Comparison of ENCODE assay signal across 16 cellular contexts in the genomic region with DNA sequence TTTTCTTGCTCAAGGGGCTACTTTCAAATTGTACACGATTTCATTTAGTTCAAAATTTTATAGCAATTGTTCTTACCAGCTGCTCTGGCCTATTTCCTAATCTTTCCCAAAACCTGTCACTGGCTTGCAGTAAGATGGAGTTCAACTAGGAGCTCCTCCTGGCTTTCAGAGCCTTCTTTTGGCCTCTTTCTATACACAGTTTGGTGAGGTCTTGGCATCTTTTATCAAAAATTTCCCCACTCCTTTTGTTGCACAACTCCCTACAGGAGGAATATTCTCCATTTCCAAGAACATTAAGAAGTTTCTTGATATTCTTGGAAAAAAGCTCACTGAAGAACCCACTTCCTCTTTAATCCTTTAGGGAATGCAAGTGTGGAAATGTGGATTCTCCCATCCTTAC.
"Had no signal": no experiment of that assay in that cellular context is flagged by ENCODE, and none has a peak within 500 bp of the region (broad histone marks: within the 10 kb centered on the region; RNA-seq: fewer than 3 reads in every experiment).

No MANE protein-coding gene starts in this region.

- H3K27ac ChIP-seq: adrenal gland, spleen, upper lobe of left lung had no signal

- H3K36me3 Mint-ChIP-seq: mesothelial cell of epicardium; stimulated activated memory B cell treated with anti-CD40 and anti-IgM and Interleukin-4, amounts not matched to agents 10 μg/mL and 1 μg/mL and 100 μg/mL, for 72 hours had no signal

- H3K4me3 ChIP-seq: adrenal gland, spleen, upper lobe of left lung had no signal

- DNase-seq: activated B cell treated with CpG ODN at 0.5 μM for 24 hours; activated CD4-positive, alpha-beta T cell treated with anti-CD3 and anti-CD28 coated beads, Interleukin-2, amount 10 ng/mL, durations not matched to agents 24 days and 14 days; activated naive CD4-positive, alpha-beta T cell treated with anti-CD3 and anti-CD28 coated beads for 36 hours; adrenal gland; central memory CD4-positive, alpha-beta T cell; effector memory CD4-positive, alpha-beta T cell; head of caudate nucleus; islet precursor cell; spleen; stimulated activated CD4-positive, alpha-beta T cell treated with anti-CD3 and anti-CD28 coated beads, Interleukin-1b, Interleukin-23, amount 100 ng/mL, for 48 hours; upper lobe of left lung had no signal

- H3K9me3 ChIP-seq: adrenal gland, spleen, upper lobe of left lung had no signal

- H3K27me3 ChIP-seq: adrenal gland, upper lobe of left lung had no signal

- ATAC-seq: activated T-helper 17 cell treated with anti-CD3 and anti-CD28 coated beads, Interleukin-2, amount 50 U/mL, for 72 hours; SK-N-SH treated with all-trans-retinoic acid at 6 μM for 48 hours; stimulated activated memory B cell treated with anti-CD40 and anti-IgM and Interleukin-4, amounts not matched to agents 10 μg/mL and 1 μg/mL and 100 μg/mL, for 72 hours had no signal

- H3K27ac Mint-ChIP-seq: activated B cell treated with CpG ODN at 0.5 μM for 24 hours; activated CD4-positive, alpha-beta T cell treated with anti-CD3 and anti-CD28 coated beads, Interleukin-2, amount 10 ng/mL, durations not matched to agents 24 days and 14 days; activated naive CD4-positive, alpha-beta T cell treated with anti-CD3 and anti-CD28 coated beads for 36 hours; activated T-helper 17 cell treated with anti-CD3 and anti-CD28 coated beads, Interleukin-2, amount 50 U/mL, for 72 hours; stimulated activated memory B cell treated with anti-CD40 and anti-IgM and Interleukin-4, amounts not matched to agents 10 μg/mL and 1 μg/mL and 100 μg/mL, for 72 hours; T-helper 1 cell treated with Interleukin-12 subunit alpha and Interleukin-12 subunit beta and Interleukin-4 antibody, amounts not matched to agents 30 μg/mL and 1 μg/mL, for 36 hours had no signal

- H3K36me3 ChIP-seq: adrenal gland, spleen, upper lobe of left lung had no signal

- H3K4me1 ChIP-seq: adrenal gland, spleen had no signal

- H3K9me3 Mint-ChIP-seq: activated B cell treated with CpG ODN at 0.5 μM for 24 hours; activated CD4-positive, alpha-beta T cell treated with anti-CD3 and anti-CD28 coated beads, Interleukin-2, amount 10 ng/mL, durations not matched to agents 24 days and 14 days; activated naive CD4-positive, alpha-beta T cell treated with anti-CD3 and anti-CD28 coated beads for 36 hours; activated T-helper 17 cell treated with anti-CD3 and anti-CD28 coated beads, Interleukin-2, amount 50 U/mL, for 72 hours; stimulated activated memory B cell treated with anti-CD40 and anti-IgM and Interleukin-4, amounts not matched to agents 10 μg/mL and 1 μg/mL and 100 μg/mL, for 72 hours; T-helper 1 cell treated with Interleukin-12 subunit alpha and Interleukin-12 subunit beta and Interleukin-4 antibody, amounts not matched to agents 30 μg/mL and 1 μg/mL, for 36 hours had no signal

- H3K4me1 Mint-ChIP-seq: activated B cell treated with CpG ODN at 0.5 μM for 24 hours; activated CD4-positive, alpha-beta T cell treated with anti-CD3 and anti-CD28 coated beads, Interleukin-2, amount 10 ng/mL, durations not matched to agents 24 days and 14 days; activated T-helper 17 cell treated with anti-CD3 and anti-CD28 coated beads, Interleukin-2, amount 50 U/mL, for 72 hours; stimulated activated memory B cell treated with anti-CD40 and anti-IgM and Interleukin-4, amounts not matched to agents 10 μg/mL and 1 μg/mL and 100 μg/mL, for 72 hours had no signal

- H3K4me3 Mint-ChIP-seq: activated B cell treated with CpG ODN at 0.5 μM for 24 hours; activated CD4-positive, alpha-beta T cell treated with anti-CD3 and anti-CD28 coated beads, Interleukin-2, amount 10 ng/mL, durations not matched to agents 24 days and 14 days; activated naive CD4-positive, alpha-beta T cell treated with anti-CD3 and anti-CD28 coated beads for 36 hours; activated T-helper 17 cell treated with anti-CD3 and anti-CD28 coated beads, Interleukin-2, amount 50 U/mL, for 72 hours; mesothelial cell of epicardium; stimulated activated memory B cell treated with anti-CD40 and anti-IgM and Interleukin-4, amounts not matched to agents 10 μg/mL and 1 μg/mL and 100 μg/mL, for 72 hours; T-helper 1 cell treated with Interleukin-12 subunit alpha and Interleukin-12 subunit beta and Interleukin-4 antibody, amounts not matched to agents 30 μg/mL and 1 μg/mL, for 36 hours had no signal
